Comparison of ENCODE assay signal across 26 cellular contexts in the genomic region with DNA sequence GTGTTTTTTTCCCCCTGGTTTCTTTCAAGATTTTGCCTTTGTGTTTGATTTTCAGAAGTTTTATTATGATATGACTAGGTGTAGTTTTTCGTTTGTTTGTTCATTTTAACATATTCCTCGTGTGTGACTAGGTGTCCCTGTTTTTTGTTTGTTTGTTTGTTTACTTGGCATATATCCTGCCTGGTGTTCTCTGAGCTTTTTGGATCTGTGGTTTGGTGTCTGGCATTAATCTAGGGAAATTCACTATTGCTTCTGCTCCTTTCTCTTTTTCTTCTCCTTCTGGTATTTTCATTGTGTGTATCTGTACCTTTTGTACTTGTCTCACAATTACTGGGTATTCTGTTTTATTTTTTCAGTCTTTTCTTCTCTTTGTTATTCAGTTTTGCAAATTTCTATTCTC. TPM values are rescaled to one million over a fixed set of nuclear protein-coding genes. Genes with fewer than 3 reads are reported as not detected.
A peak's percentile ranks its signal among the peaks of the same experiment; 100 is the strongest.
DNase-seq lines count a peak whose midpoint lies in the region; ATAC-seq and TF ChIP-seq lines count a peak whose summit lies in the region.
"Had no signal": no experiment of that assay in that cellular context is flagged by ENCODE, and none has a peak within 500 bp of the region (broad histone marks: within the 10 kb centered on the region; RNA-seq: fewer than 3 reads in every experiment).

No MANE protein-coding gene starts in this region.

- peaks cover 53% of the 10 kb centered on the region for H3K4me1 Mint-ChIP-seq in activated T-cell treated with anti-CD3 and anti-CD28 coated beads, Interleukin-2, amount 50 U/mL, for 72 hours (ENCODE audit: low read depth)
- peaks cover 59% of the 10 kb centered on the region for H3K4me1 Mint-ChIP-seq in HFFc6 (ENCODE audit: low read depth)
- H3K4me1 Mint-ChIP-seq in activated CD4-positive, alpha-beta memory T cell treated with anti-CD3 and anti-CD28 coated beads, Interleukin-2, amount 10 ng/mL, durations not matched to agents 7 days and 5 days, result peaks cover 58% of the 10 kb centered on the region
- H3K4me1 Mint-ChIP-seq: GM23338 had no signal

- DNase-seq in activated T-cell treated with anti-CD3 and anti-CD28 coated beads, Interleukin-2, amount 50 U/mL, for 72 hours, result no peak
- DNase-seq in activated T-cell treated with anti-CD3 and anti-CD28 coated beads for 4 hours (no peak), HFFc6 (no peak), smooth muscle cell (lab: John Stamatoyannopoulos, UW; ENCODE audit: unreplicated experiment) (no peak), mucosa of descending colon (no peak), NCI-H2171 treated with DMSO at 0.1 percent for 48 hours (lab: John Stamatoyannopoulos, UW) (no peak), GOT3 (lab: John Stamatoyannopoulos, UW) (no peak)
- no peak for DNase-seq in activated CD4-positive, alpha-beta memory T cell treated with anti-CD3 and anti-CD28 coated beads, Interleukin-2, amount 10 ng/mL, durations not matched to agents 7 days and 5 days
- DNase-seq: ACHN; activated effector memory CD4-positive, alpha-beta T cell treated with Interleukin-2 at 50 U/mL for 16 hours; adrenal gland; C1 segment of cervical spinal cord; DND-41; effector CD4-positive, alpha-beta T cell; erythroblast; heart left ventricle; KG1; NCI-H1694; NCI-H526; nucleus accumbens; stimulated activated CD4-positive, alpha-beta T cell treated with anti-CD3 and anti-CD28 coated beads, Interleukin-2, amount 100 ng/mL, for 24 hours; T1000; uterus had no signal

- H2AFZ ChIP-seq in smooth muscle cell (ENCODE audit: low read depth), result no peak overlapping the region
- H2AFZ ChIP-seq: GM23338 had no signal

- H3K4me3 ChIP-seq in smooth muscle cell, result no peak overlapping the region
- H3K4me3 ChIP-seq in mucosa of descending colon, result no peak overlapping the region
- H3K4me3 ChIP-seq: adrenal gland, GM23338, heart left ventricle, suprapubic skin, uterus had no signal

- no peak overlapping the region for H3K27ac ChIP-seq in smooth muscle cell (ENCODE audit: low read depth)
- H3K27ac ChIP-seq: adrenal gland, suprapubic skin, uterus had no signal

- no peak overlapping the region for H3K9ac ChIP-seq in smooth muscle cell (ENCODE audit: low read depth)

- no peaks in the 10 kb centered on the region for H3K9me3 ChIP-seq in smooth muscle cell (replicated peaks; ENCODE audit: low read depth)
- H3K9me3 ChIP-seq in mucosa of descending colon, result no peaks in the 10 kb centered on the region
- H3K9me3 ChIP-seq: adrenal gland, heart left ventricle, suprapubic skin, uterus had no signal

- no peaks in the 10 kb centered on the region for H4K20me1 ChIP-seq in smooth muscle cell (ENCODE audit: low read depth)

- no peak for ATAC-seq in activated T-cell treated with anti-CD3 and anti-CD28 coated beads, Interleukin-2, amount 50 U/mL, for 72 hours (replicated peaks in 1 of 2)
- no peak for ATAC-seq in mucosa of descending colon
- ATAC-seq: GM23338 had no signal

- H3K36me3 Mint-ChIP-seq in activated T-cell treated with anti-CD3 and anti-CD28 coated beads, Interleukin-2, amount 50 U/mL, for 72 hours (ENCODE audit: insufficient read depth in 2 of 2), result peaks cover 6 to 7% of the 10 kb centered on the region in 2 donors
- peaks cover 7% of the 10 kb centered on the region; the same call in 1 of the 2 replicates for H3K36me3 Mint-ChIP-seq in HFFc6 (ENCODE audit: low read depth)
- H3K36me3 Mint-ChIP-seq in activated CD4-positive, alpha-beta memory T cell treated with anti-CD3 and anti-CD28 coated beads, Interleukin-2, amount 10 ng/mL, durations not matched to agents 7 days and 5 days (ENCODE audit: low read depth), result peaks cover 7% of the 10 kb centered on the region
- H3K36me3 Mint-ChIP-seq: brain had no signal

- WGBS in smooth muscle cell (ENCODE audit: low lambda C conversion rate), result 88% methylated on average over 2 of the region's 2 CpGs

- TF ChIP-seq CTCF in HFFc6 (IDR thresholded peaks at IDR 0.05) (no peak), smooth muscle cell (IDR thresholded peaks at IDR 0.05; ENCODE audit: borderline replicate concordance, insufficient read depth, poor library complexity, severe bottlenecking) (no peak), mucosa of descending colon (IDR thresholded peaks at IDR 0.05) (no peak)

- no peaks in the 10 kb centered on the region for H3K27me3 ChIP-seq in smooth muscle cell (ENCODE audit: low read depth)
- H3K27me3 ChIP-seq: adrenal gland, heart left ventricle, suprapubic skin, uterus had no signal

- no peaks in the 10 kb centered on the region for H3K79me2 ChIP-seq in smooth muscle cell (ENCODE audit: low read depth)

- peaks cover 8% of the 10 kb centered on the region for H3K4me1 ChIP-seq in smooth muscle cell (ENCODE audit: low read depth)
- H3K4me1 ChIP-seq in mucosa of descending colon (ENCODE audit: low read depth), result peaks cover 10% of the 10 kb centered on the region
- H3K4me1 ChIP-seq: adrenal gland, suprapubic skin, uterus had no signal

- H3K27me3 Mint-ChIP-seq in activated T-cell treated with anti-CD3 and anti-CD28 coated beads, Interleukin-2, amount 50 U/mL, for 72 hours (ENCODE audit: low read depth), result peaks cover 7% of the 10 kb centered on the region
- no peaks in the 10 kb centered on the region; the same call in 1 of the 2 replicates for H3K27me3 Mint-ChIP-seq in HFFc6 (ENCODE audit: insufficient read depth)
- H3K27me3 Mint-ChIP-seq in activated CD4-positive, alpha-beta memory T cell treated with anti-CD3 and anti-CD28 coated beads, Interleukin-2, amount 10 ng/mL, durations not matched to agents 7 days and 5 days, result no peaks in the 10 kb centered on the region

- no peaks in the 10 kb centered on the region for H3F3A ChIP-seq in smooth muscle cell (ENCODE audit: low read depth)

- POLR2A ChIA-PET in activated CD4-positive, alpha-beta memory T cell treated with anti-CD3 and anti-CD28 coated beads, Interleukin-2, amount 10 ng/mL, durations not matched to agents 7 days and 5 days (lab: Charles Lee), result interaction anchor here (0.8 to 7.5 kb wide), 3 partner anchors 12 to 16 kb away, joined by 3 to 80 read pairs (median 28); a partner anchor contains a TSS

- peak overlapping the region; percentile 13 for H3K4me2 ChIP-seq in smooth muscle cell
- H3K4me2 ChIP-seq: GM23338 had no signal

- peaks cover 3 to 5% of the 10 kb centered on the region in 2 donors for H3K9me3 Mint-ChIP-seq in activated T-cell treated with anti-CD3 and anti-CD28 coated beads, Interleukin-2, amount 50 U/mL, for 72 hours
- H3K9me3 Mint-ChIP-seq in HFFc6, result no peaks in the 10 kb centered on the region
- H3K9me3 Mint-ChIP-seq in activated CD4-positive, alpha-beta memory T cell treated with anti-CD3 and anti-CD28 coated beads, Interleukin-2, amount 10 ng/mL, durations not matched to agents 7 days and 5 days, result no peaks in the 10 kb centered on the region
- H3K9me3 Mint-ChIP-seq: GM23338 had no signal

- H3K4me3 Mint-ChIP-seq in activated T-cell treated with anti-CD3 and anti-CD28 coated beads, Interleukin-2, amount 50 U/mL, for 72 hours, result peak overlapping the region in 1 of 2 donors; percentile 45
- H3K4me3 Mint-ChIP-seq in HFFc6, result peak overlapping the region; percentile 32; the same call in 1 of the 2 replicates
- H3K4me3 Mint-ChIP-seq in activated CD4-positive, alpha-beta memory T cell treated with anti-CD3 and anti-CD28 coated beads, Interleukin-2, amount 10 ng/mL, durations not matched to agents 7 days and 5 days, result no peak overlapping the region
- H3K4me3 Mint-ChIP-seq: brain, GM23338 had no signal

- H3K27ac Mint-ChIP-seq in activated T-cell treated with anti-CD3 and anti-CD28 coated beads, Interleukin-2, amount 50 U/mL, for 72 hours, result peak overlapping the region; percentile 72
- no peak overlapping the region; the same call in 1 of the 2 replicates for H3K27ac Mint-ChIP-seq in HFFc6
- peak overlapping the region; percentile 87 for H3K27ac Mint-ChIP-seq in activated CD4-positive, alpha-beta memory T cell treated with anti-CD3 and anti-CD28 coated beads, Interleukin-2, amount 10 ng/mL, durations not matched to agents 7 days and 5 days
- H3K27ac Mint-ChIP-seq: brain, GM23338 had no signal

- CTCF ChIA-PET in activated CD4-positive, alpha-beta memory T cell treated with anti-CD3 and anti-CD28 coated beads, Interleukin-2, amount 10 ng/mL, durations not matched to agents 7 days and 5 days (lab: Charles Lee), result interaction anchor here (2.3 kb wide), 1 partner anchor 15 kb away, joined by 8 read pairs; no protein-coding TSS in a partner anchor

- intact Hi-C loops in mucosa of descending colon (cut with DNase I, micrococcal nuclease), result no loop called here

- H3K36me3 ChIP-seq in smooth muscle cell (ENCODE audit: low read depth), result no peaks in the 10 kb centered on the region
- H3K36me3 ChIP-seq in mucosa of descending colon (ENCODE audit: low read depth), result no peaks in the 10 kb centered on the region
- H3K36me3 ChIP-seq: adrenal gland, heart left ventricle, suprapubic skin, uterus had no signal

RNA-seq across cellular contexts. Expression of a gene that starts 16.2 kb away (rescaled TPM):
- total RNA-seq in activated T-cell treated with anti-CD3 and anti-CD28 coated beads, Interleukin-2, amount 50 U/mL, for 72 hours, result 100 to 1,000 TPM in 1 of 2 donors, 10 to 100 TPM in 1; 50.2 to 127 TPM
- 100 to 1,000 TPM in 2 of 6 experiments, 10 to 100 TPM in 4; 75.4 to 152 (median 83.2) TPM for total RNA-seq in HFFc6 (2021; fragmentation: NEBNext Ultra II Directional; extraction: Animal tissue kit (Norgen Biotek cat#: 25700))
- 100 to 1,000 TPM; 309 to 313 TPM for total RNA-seq in activated CD4-positive, alpha-beta memory T cell treated with anti-CD3 and anti-CD28 coated beads, Interleukin-2, amount 10 ng/mL, durations not matched to agents 7 days and 5 days
- 112 and 117 TPM in 2 replicates for total RNA-seq in smooth muscle cell
- polyA plus RNA-seq in smooth muscle cell, result 62.2 and 62.6 TPM in 2 replicates
- 10 to 100 TPM in 1 of 3 donors, 1 to 10 TPM in 2; 6.4 to 32.6 (median 8.9) TPM for total RNA-seq in mucosa of descending colon
